29 cellular contexts compared by ENCODE assay signal in genomic region chr22:41040483-41040882, GRCh38.
"Had no signal": no experiment of that assay in that cellular context is flagged by ENCODE, and none has a peak within 500 bp of the region (broad histone marks: within the 10 kb centered on the region; RNA-seq: fewer than 3 reads in every experiment).

No MANE protein-coding gene starts in this region.

- H3K27ac ChIP-seq: ascending aorta, cardiac muscle cell, VCaP had no signal

- H3K4me3 ChIP-seq: ascending aorta, cardiac muscle cell had no signal

- H3K9me3 ChIP-seq: ascending aorta had no signal

- H3K27me3 ChIP-seq: ascending aorta, cardiac muscle cell had no signal

- DNase-seq: activated B cell treated with CpG ODN at 0.5 μM for 24 hours; activated CD4-positive, alpha-beta memory T cell treated with anti-CD3 and anti-CD28 coated beads, Interleukin-2, amount 10 ng/mL, durations not matched to agents 7 days and 5 days; activated CD4-positive, alpha-beta T cell treated with anti-CD3 and anti-CD28 coated beads for 4 hours; activated CD4-positive, alpha-beta T cell treated with anti-CD3 and anti-CD28 coated beads, Interleukin-2, amount 10 ng/mL, durations not matched to agents 24 days and 14 days; activated CD4-positive, alpha-beta T cell treated with anti-CD3 and anti-CD28 coated beads, Interleukin-2, amount 50 U/mL, for 48 hours; activated CD4-positive, CD25-positive, alpha-beta regulatory T cell treated with anti-CD3 and anti-CD28 coated beads, Interleukin-2, amount 50 U/mL, for 72 hours; activated CD8-positive, alpha-beta memory T cell treated with anti-CD3 and anti-CD28 coated beads for 24 hours; activated CD8-positive, alpha-beta memory T cell treated with anti-CD3 and anti-CD28 coated beads, Interleukin-2, amount 10 ng/mL, durations not matched to agents 7 days and 5 days; activated CD8-positive, alpha-beta memory T cell treated with anti-CD3 and anti-CD28 coated beads, Interleukin-2, amount 50 U/mL, for 48 hours; activated CD8-positive, alpha-beta T cell treated with anti-CD3 and anti-CD28 coated beads, Interleukin-2, amount 10 ng/mL, durations not matched to agents 7 days and 5 days; activated effector memory CD4-positive, alpha-beta T cell treated with Interleukin-2 at 50 U/mL for 16 hours; activated gamma-delta T cell; activated naive CD4-positive, alpha-beta T cell treated with anti-CD3 and anti-CD28 coated beads, Interleukin-2, amount 10 ng/mL, durations not matched to agents 7 days and 5 days; activated naive CD4-positive, alpha-beta T cell treated with Interleukin-2 at 50 U/mL for 16 hours; activated naive CD8-positive, alpha-beta T cell treated with anti-CD3 and anti-CD28 coated beads, Interleukin-2, amount 10 ng/mL, durations not matched to agents 7 days and 5 days; activated naive CD8-positive, alpha-beta T cell treated with anti-CD3 and anti-CD28 coated beads, Interleukin-2, amount 50 U/mL, for 24 hours; activated T-cell treated with anti-CD3 and anti-CD28 coated beads, Interleukin-2, amount 50 U/mL, for 24 hours; activated T-cell treated with anti-CD3 and anti-CD28 coated beads, Interleukin-2, amount 50 U/mL, for 48 hours; amygdala; anterior cingulate cortex; caudate nucleus; cerebellar nuclear complex; T-helper 2 cell; T-helper 9 cell had no signal

- FAIRE-seq: bronchial epithelial cell, TTC549 had no signal

- ATAC-seq: activated CD8-positive, alpha-beta memory T cell treated with anti-CD3 and anti-CD28 coated beads, Interleukin-2, amount 10 ng/mL, durations not matched to agents 7 days and 5 days; activated CD8-positive, alpha-beta T cell treated with anti-CD3 and anti-CD28 coated beads, Interleukin-2, amount 10 ng/mL, durations not matched to agents 7 days and 5 days; activated naive CD8-positive, alpha-beta T cell treated with anti-CD3 and anti-CD28 coated beads, Interleukin-2, amount 50 U/mL, for 24 hours had no signal

- H3K36me3 ChIP-seq: ascending aorta, cardiac muscle cell had no signal

- H3K4me1 ChIP-seq: ascending aorta had no signal
